In the genomic region with DNA sequence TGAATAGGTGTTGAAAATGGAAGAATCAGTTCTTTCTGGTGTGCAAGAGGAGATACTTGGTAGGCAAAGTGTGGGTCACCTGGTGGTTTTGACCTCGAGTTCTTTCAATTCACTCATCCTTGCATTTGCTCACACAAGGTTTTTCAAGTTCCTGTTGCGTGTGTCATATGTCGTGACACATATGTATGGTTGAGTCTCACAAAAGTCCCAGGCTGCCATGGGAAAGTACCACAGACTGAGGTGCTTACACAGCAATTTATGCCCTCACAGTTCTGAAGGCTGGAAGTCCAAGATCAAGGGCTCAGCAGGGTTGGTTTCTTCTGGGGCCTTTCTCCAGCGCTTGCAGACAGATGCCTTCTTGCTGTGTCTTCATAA, we compare ENCODE assay signal across 12 cellular contexts.
A peak's percentile ranks its signal among the peaks of the same experiment; 100 is the strongest.
DNase-seq lines count a peak whose midpoint lies in the region; ATAC-seq, FAIRE-seq and TF ChIP-seq lines count a peak whose summit lies in the region.
"Had no signal": no experiment of that assay in that cellular context is flagged by ENCODE, and none has a peak within 500 bp of the region (broad histone marks: within the 10 kb centered on the region; RNA-seq: fewer than 3 reads in every experiment).

No MANE protein-coding gene starts in this region.

- no peak for TF ChIP-seq CTCF in GM12865 (IDR thresholded peaks at IDR 0.05; ENCODE audit: insufficient read depth, low read depth, low read length, missing control alignments)
- no peak for TF ChIP-seq CTCF in foreskin keratinocyte (conservative IDR thresholded peaks at IDR 0.05)
- TF ChIP-seq CTCF in right atrium auricular region (IDR thresholded peaks at IDR 0.05): no peak
- no peak for TF ChIP-seq CTCF in Peyer's patch (IDR thresholded peaks at IDR 0.05)

- H3K4me3 ChIP-seq in GM12865 (ENCODE audit: low read depth, low read length) (no peak overlapping the region), right atrium auricular region (no peak overlapping the region), Peyer's patch (no peak overlapping the region)

- H3K9me3 ChIP-seq in right atrium auricular region (no peaks in the 10 kb centered on the region), Peyer's patch (no peaks in the 10 kb centered on the region)

- DNase-seq in GM12865 (ENCODE audit: low read depth) (peak; percentile 90), RKO (ENCODE audit: low spot score) (peak; percentile 5), foreskin keratinocyte (peak in 1 of 2 donors; percentile 4), SKM-1 treated with dmso at 0.1 percent for 144 hours (lab: John Stamatoyannopoulos, UW; ENCODE audit: unreplicated experiment) (no peak), right atrium auricular region (ENCODE audit: low spot score) (no peak), Peyer's patch (no peak), RCC 7860 (ENCODE audit: low spot score) (no peak)
- DNase-seq: amniotic stem cell, COR-L47, KG1, kidney had no signal

- TF ChIP-seq POLR2A in Peyer's patch (IDR thresholded peaks at IDR 0.05): no peak

- FAIRE-seq in RCC 7860 (lab: Jason Lieb, UNC): no peak
- FAIRE-seq: kidney had no signal

- no peak overlapping the region for H3K27ac ChIP-seq in foreskin keratinocyte
- no peak overlapping the region for H3K27ac ChIP-seq in right atrium auricular region
- no peak overlapping the region for H3K27ac ChIP-seq in Peyer's patch

- H3K4me1 ChIP-seq in foreskin keratinocyte (peaks cover 4% of the 10 kb centered on the region), right atrium auricular region (peaks cover 0 to 35% of the 10 kb centered on the region in 2 donors), Peyer's patch (peaks cover 0 to 52% (median 5%) of the 10 kb centered on the region in 4 donors)

- ATAC-seq in GM21390 (IDR thresholded peaks at IDR 0.05; ENCODE audit: unreplicated experiment): peak; percentile 44
- peak; percentile 50 for ATAC-seq in foreskin keratinocyte

- H3K36me3 ChIP-seq in right atrium auricular region (no peaks in the 10 kb centered on the region), Peyer's patch (no peaks in the 10 kb centered on the region)

- H3K27me3 ChIP-seq in foreskin keratinocyte (no peaks in the 10 kb centered on the region), right atrium auricular region (no peaks in the 10 kb centered on the region), Peyer's patch (no peaks in the 10 kb centered on the region)

Comparison
In these comparisons a context has a peak if more than half of its experiments do, and no peak if none do; other contexts are left out.
1. DNase-seq: peak in GM12865 (single experiment) and RKO (single experiment); none in SKM-1 treated with dmso at 0.1 percent for 144 hours (single experiment), right atrium auricular region (single experiment), Peyer's patch (0 of 3) and RCC 7860 (single experiment).